ENCODE assay signal across 12 cellular contexts in the genomic region with DNA sequence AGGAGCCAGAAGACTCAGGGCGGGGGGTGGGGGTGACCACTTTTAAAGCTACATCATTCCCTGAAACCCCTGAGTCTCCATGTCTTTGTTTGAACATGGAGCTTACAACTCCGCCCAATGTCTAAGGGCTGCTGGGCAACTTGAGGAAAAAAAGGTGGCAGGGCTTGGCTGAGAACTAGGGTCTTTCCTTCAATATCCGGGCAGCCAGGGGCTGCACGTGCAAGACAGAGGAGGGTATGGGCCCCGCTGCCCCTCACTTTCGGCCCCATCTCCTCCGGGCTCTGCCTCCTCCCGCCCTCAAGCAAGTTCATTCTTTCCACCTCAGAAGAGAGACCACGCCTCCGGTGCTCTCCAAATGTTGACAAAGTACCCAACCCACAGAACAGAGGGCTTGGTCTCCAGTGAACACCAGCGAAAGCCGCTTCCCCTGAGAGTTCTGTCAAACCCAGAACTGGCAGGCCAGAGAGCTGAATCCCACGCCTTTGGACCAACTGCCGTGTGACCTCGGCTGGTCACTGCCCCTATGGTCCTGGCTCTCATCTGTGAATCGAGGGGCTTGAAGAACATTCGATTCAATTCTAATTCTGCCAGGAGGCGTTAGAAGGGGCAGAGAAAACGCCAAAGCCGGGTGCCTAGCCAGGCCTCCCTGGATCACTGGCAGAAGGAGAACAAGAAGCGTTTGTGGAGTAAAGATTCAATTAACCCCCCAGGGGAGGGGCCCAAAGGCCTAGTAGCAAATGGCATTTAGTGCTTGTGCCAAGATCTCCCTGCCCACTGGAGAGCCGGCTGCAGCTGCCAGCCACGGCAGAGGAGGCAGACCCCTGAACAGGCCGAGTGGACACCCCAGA. TPM values are rescaled to one million over a fixed set of nuclear protein-coding genes. Genes with fewer than 3 reads are reported as not detected.
DNase-seq lines count a peak whose midpoint lies in the region; ATAC-seq, FAIRE-seq and TF ChIP-seq lines count a peak whose summit lies in the region.
"Had no signal": no experiment of that assay in that cellular context is flagged by ENCODE, and none has a peak within 500 bp of the region (broad histone marks: within the 10 kb centered on the region; RNA-seq: fewer than 3 reads in every experiment).

No MANE protein-coding gene starts in this region.

- H3K27me3 Mint-ChIP-seq in T-helper 2 cell treated with Interferon-gamma antibody and Interleukin-4, amounts not matched to agents 5 μg/mL and 100 μg/mL, for 36 hours (ENCODE audit: low read depth), result peaks cover 61% of the 10 kb centered on the region

- dilution Hi-C loops in endothelial cell of umbilical vein (cut with MboI; ENCODE audit: extremely low pct_ligation_motif_present, low sequenced_read_pairs), result no loop called here

- no peak overlapping the region for H3K4me3 Mint-ChIP-seq in T-helper 2 cell treated with Interferon-gamma antibody and Interleukin-4, amounts not matched to agents 5 μg/mL and 100 μg/mL, for 36 hours

- in situ Hi-C loops in GM13977 (cut with MboI; ENCODE audit: low pct_unique_long_range_greater_than_20kb, low sequenced_read_pairs, unreplicated experiment), result no loop called here

- POLR2A ChIA-PET in endothelial cell of umbilical vein (lab: Charles Lee), result interaction anchor here (0.6 kb wide), 1 partner anchor 81 kb away, joined by 3 read pairs; no protein-coding TSS in a partner anchor

- no peak overlapping the region for H2AFZ ChIP-seq in endothelial cell of umbilical vein (ENCODE audit: low read depth, low read length)

- peaks cover 97% of the 10 kb centered on the region for H3K79me2 ChIP-seq in endothelial cell of umbilical vein (ENCODE audit: control insufficient read depth, insufficient read depth, low read length)

- H3K4me2 ChIP-seq in endothelial cell of umbilical vein (ENCODE audit: insufficient read depth, low read length), result no peak overlapping the region

- no peaks in the 10 kb centered on the region for H3K9me3 ChIP-seq in endothelial cell of umbilical vein (replicated peaks; ENCODE audit: control insufficient read depth, insufficient read depth, low read length)
- H3K9me3 ChIP-seq: BE2C, SJSA1 had no signal

- H3K27ac ChIP-seq in endothelial cell of umbilical vein (ENCODE audit: insufficient read depth, low read depth, low read length), result no peak overlapping the region
- H3K27ac ChIP-seq: SJSA1 had no signal

- CTCF ChIA-PET in endothelial cell of umbilical vein (lab: Charles Lee), result interaction anchor here (1.0 to 3.2 kb wide), 2 partner anchors 67 to 79 kb away, joined by 3 to 22 read pairs; no protein-coding TSS in a partner anchor

- H3K9ac ChIP-seq in endothelial cell of umbilical vein (replicated peaks; ENCODE audit: extremely low read depth, insufficient read depth, low read length), result no peak overlapping the region

- TF ChIP-seq CTCF in GM13977 (IDR thresholded peaks at IDR 0.05; ENCODE audit: extremely low read depth, insufficient read depth, missing control alignments) (no peak), endothelial cell of umbilical vein (IDR thresholded peaks at IDR 0.05; ENCODE audit: extremely low read depth in 1 of 2, insufficient read depth in 1 of 2, low read depth in 1 of 2, low read length in 2 of 2) (no peak)

- peaks cover 84% of the 10 kb centered on the region for H3K4me1 ChIP-seq in endothelial cell of umbilical vein (ENCODE audit: control insufficient read depth, extremely low read depth, insufficient read depth, low read length)

- H3K9me1 ChIP-seq in endothelial cell of umbilical vein (replicated peaks; ENCODE audit: control insufficient read depth, extremely low read depth, insufficient read depth, low read length), result no peaks in the 10 kb centered on the region

- H3K27ac Mint-ChIP-seq in T-helper 2 cell treated with Interferon-gamma antibody and Interleukin-4, amounts not matched to agents 5 μg/mL and 100 μg/mL, for 36 hours, result no peak overlapping the region
- H3K27ac Mint-ChIP-seq: nephron progenitor cell had no signal

- TF ChIP-seq POLR2A in endothelial cell of umbilical vein (IDR thresholded peaks at IDR 0.05; ENCODE audit: low read depth, low read length), result no peak

- no peak overlapping the region for H3K4me3 ChIP-seq in endothelial cell of umbilical vein (replicated peaks in 1 of 3; ENCODE audit: insufficient read depth in 1 of 3, low read depth in 1 of 3, low read length in 3 of 3)
- H3K4me3 ChIP-seq: SJSA1 had no signal

- H3K4me1 Mint-ChIP-seq in T-helper 2 cell treated with Interferon-gamma antibody and Interleukin-4, amounts not matched to agents 5 μg/mL and 100 μg/mL, for 36 hours (ENCODE audit: low read depth), result peaks cover 39% of the 10 kb centered on the region

- H3K27me3 ChIP-seq in endothelial cell of umbilical vein (ENCODE audit: control insufficient read depth in 2 of 2, insufficient read depth in 2 of 2, low read length in 2 of 2), result no peaks in the 10 kb centered on the region

- intact Hi-C loops in endothelial cell of umbilical vein (cut with micrococcal nuclease), result loop anchor here (10.0 kb wide), 1 partner anchor 363 kb away; the partner anchor contains the start of gene CBX6

- H4K20me1 ChIP-seq in endothelial cell of umbilical vein (replicated peaks; ENCODE audit: control insufficient read depth, extremely low read depth, insufficient read depth, low read length), result peaks cover 4% of the 10 kb centered on the region

- H3K36me3 Mint-ChIP-seq in T-helper 2 cell treated with Interferon-gamma antibody and Interleukin-4, amounts not matched to agents 5 μg/mL and 100 μg/mL, for 36 hours (ENCODE audit: low read depth), result no peaks in the 10 kb centered on the region

- peaks cover 18 to 38% of the 10 kb centered on the region in 2 experiments for H3K36me3 ChIP-seq in endothelial cell of umbilical vein (ENCODE audit: control insufficient read depth in 2 of 2, extremely low read depth in 1 of 2, insufficient read depth in 2 of 2, low read length in 2 of 2)
- H3K36me3 ChIP-seq: BE2C, SJSA1 had no signal

- no peak for ATAC-seq in GM21737 (IDR thresholded peaks at IDR 0.05; ENCODE audit: unreplicated experiment)

- peak; percentile 40 for FAIRE-seq in endothelial cell of umbilical vein (lab: Jason Lieb, UNC)

- peak; percentile 34 for DNase-seq in T-helper 2 cell treated with Interferon-gamma antibody and Interleukin-4, amounts not matched to agents 5 μg/mL and 100 μg/mL, for 36 hours (ENCODE audit: low spot score)
- no peak for DNase-seq in T-helper 2 cell
- peak; percentile 76 for DNase-seq in GM13977 (ENCODE audit: low spot score)
- DNase-seq in endothelial cell of umbilical vein (ENCODE audit: low read depth, low spot score), result no peak
- peak; percentile 35 for DNase-seq in stimulated activated CD4-positive, alpha-beta T cell treated with anti-CD3 and anti-CD28 coated beads, Interleukin-2, amount 100 ng/mL, for 4 hours (ENCODE audit: low read depth)
- no peak for DNase-seq in RKO (ENCODE audit: low spot score)
- no peak for DNase-seq in H4 (ENCODE audit: low spot score)
- DNase-seq: BE2C, NCI-H1092, nephron progenitor cell had no signal

- no peaks in the 10 kb centered on the region for H3K9me3 Mint-ChIP-seq in T-helper 2 cell treated with Interferon-gamma antibody and Interleukin-4, amounts not matched to agents 5 μg/mL and 100 μg/mL, for 36 hours
- H3K9me3 Mint-ChIP-seq: nephron progenitor cell had no signal

- no TSS peak for BruUV-seq in endothelial cell of umbilical vein (replicated peaks; lab: Mats Ljungman, UMichigan)

TF ChIP-seq in endothelial cell of umbilical vein, 7 proteins besides CTCF, POLR2A, EP300 and RAD21:
- TF ChIP-seq GATA2 (IDR thresholded peaks at IDR 0.05; ENCODE audit: insufficient read depth, insufficient read length, low read depth, low read length), result no peak
- no peak for TF ChIP-seq EZH2 (IDR thresholded peaks at IDR 0.05; ENCODE audit: borderline replicate concordance, low read depth, low read length, severe bottlenecking)
- TF ChIP-seq JUN (IDR thresholded peaks at IDR 0.05; ENCODE audit: borderline replicate concordance, insufficient read depth, insufficient read length, low read depth), result no peak
- no peak for TF ChIP-seq POLR2AphosphoS5 (IDR thresholded peaks at IDR 0.05; ENCODE audit: insufficient read depth, low read depth, low read length)
- no peak for TF ChIP-seq FOS (IDR thresholded peaks at IDR 0.05; ENCODE audit: borderline replicate concordance, insufficient read depth, low read length)
- no peak for TF ChIP-seq MYC (IDR thresholded peaks at IDR 0.05; ENCODE audit: low read depth, low read length)
- no peak for TF ChIP-seq MAX (IDR thresholded peaks at IDR 0.05; ENCODE audit: insufficient read depth, insufficient read length)

RNA-seq across cellular contexts. Expression of gene PDGFB, which starts 7.3 kb away (rescaled TPM):
- 240 and 273 TPM in 2 replicates for total RNA-seq in endothelial cell of umbilical vein
- 135 and 179 TPM in 2 replicates for polyA plus RNA-seq in endothelial cell of umbilical vein
- 144 and 170 TPM in 2 replicates for polyA plus RNA-seq in endothelial cell of umbilical vein (2011; cell fraction: cytosol; rRNA removed)
- polyA plus RNA-seq in endothelial cell of umbilical vein (2011; cell fraction: nucleus; rRNA removed), result 102 and 122 TPM in 2 replicates
- 57.8 and 101 TPM in 2 replicates for polyA plus RNA-seq in endothelial cell of umbilical vein (2012)
- 185 and 212 TPM in 2 replicates for polyA minus RNA-seq in endothelial cell of umbilical vein
- 3.4 TPM for polyA minus RNA-seq in endothelial cell of umbilical vein (2011; cell fraction: cytosol; rRNA and poly(A)+ RNA removed)
- 44.9 and 58.4 TPM in 2 replicates for polyA minus RNA-seq in endothelial cell of umbilical vein (2011; cell fraction: nucleus; rRNA and poly(A)+ RNA removed)
- total RNA-seq in H4 (2014; rRNA removed; shearing (Covaris generic)), result 0.14 TPM in 1 of 2 replicates, not detected in the other

Comparison
In these comparisons a context has a peak if more than half of its experiments do, and no peak if none do; other contexts are left out.
1. DNase-seq: peak in T-helper 2 cell treated with Interferon-gamma antibody and Interleukin-4, amounts not matched to agents 5 μg/mL and 100 μg/mL, for 36 hours (single experiment), GM13977 (single experiment) and stimulated activated CD4-positive, alpha-beta T cell treated with anti-CD3 and anti-CD28 coated beads, Interleukin-2, amount 100 ng/mL, for 4 hours (single experiment); none in T-helper 2 cell (0 of 5), endothelial cell of umbilical vein (single experiment), RKO (single experiment) and H4 (single experiment).
2. RNA of gene PDGFB, which starts 7.3 kb away (total RNA-seq): 240 to 273 TPM in endothelial cell of umbilical vein; 0.14 TPM in H4; every median in the first group is over 100 times any median in the second.